Comparison of ENCODE assay signal across 22 cellular contexts in genomic region chr5:147979761-147980160, GRCh38.
DNase-seq lines count a peak whose midpoint lies in the region; ATAC-seq, FAIRE-seq and TF ChIP-seq lines count a peak whose summit lies in the region.
"Had no signal": no experiment of that assay in that cellular context is flagged by ENCODE, and none has a peak within 500 bp of the region (broad histone marks: within the 10 kb centered on the region; RNA-seq: fewer than 3 reads in every experiment).

No MANE protein-coding gene starts in this region.

- H3F3A ChIP-seq in smooth muscle cell (ENCODE audit: low read depth), result no peaks in the 10 kb centered on the region

- no peak overlapping the region for H3K4me3 ChIP-seq in bronchial epithelial cell (ENCODE audit: low read depth, low read length)
- no peak overlapping the region for H3K4me3 ChIP-seq in smooth muscle cell
- no peak overlapping the region for H3K4me3 ChIP-seq in vagina
- H3K4me3 ChIP-seq in HAP-1, result no peak overlapping the region
- H3K4me3 ChIP-seq: A549; BLaER1 treated with 17β-estradiol and CSF1 and Interleukin-3, amounts not matched to agents 10 nM and 100 nM; GM23338 had no signal

- WGBS in smooth muscle cell (ENCODE audit: low lambda C conversion rate), result 90% methylated on average over 1 of the region's 1 CpG

- intact Hi-C loops in vagina (cut with DNase I), result no loop called here

- no peak overlapping the region for H2AFZ ChIP-seq in smooth muscle cell (ENCODE audit: low read depth)
- H2AFZ ChIP-seq: GM23338 had no signal

- no peaks in the 10 kb centered on the region for H3K36me3 ChIP-seq in bronchial epithelial cell (ENCODE audit: control insufficient read depth, insufficient read depth, low read length)
- no peaks in the 10 kb centered on the region for H3K36me3 ChIP-seq in smooth muscle cell (ENCODE audit: low read depth)
- no peaks in the 10 kb centered on the region for H3K36me3 ChIP-seq in vagina
- H3K36me3 ChIP-seq in HAP-1 (replicated peaks), result no peaks in the 10 kb centered on the region
- H3K36me3 ChIP-seq: BE2C; BLaER1 treated with 17β-estradiol and CSF1 and Interleukin-3, amounts not matched to agents 10 nM and 100 nM had no signal

- CTCF ChIA-PET in RWPE1 (lab: Yijun Ruan, JAX), result no interaction called here

- peak; percentile 88 for ATAC-seq in esophagus mucosa
- ATAC-seq: A549, GM23338 had no signal

- TF ChIP-seq CTCF in RWPE1 (conservative IDR thresholded peaks at IDR 0.05; ENCODE audit: low read depth), result no peak
- TF ChIP-seq CTCF in bronchial epithelial cell (IDR thresholded peaks at IDR 0.05; ENCODE audit: insufficient read depth, low read length, severe bottlenecking), result no peak
- TF ChIP-seq CTCF in smooth muscle cell (IDR thresholded peaks at IDR 0.05; ENCODE audit: borderline replicate concordance, insufficient read depth, poor library complexity, severe bottlenecking), result no peak
- TF ChIP-seq CTCF in vagina (IDR thresholded peaks at IDR 0.05), result no peak

- H3K79me2 ChIP-seq in smooth muscle cell (ENCODE audit: low read depth), result no peaks in the 10 kb centered on the region

- H3K4me2 ChIP-seq in smooth muscle cell, result no peak overlapping the region
- H3K4me2 ChIP-seq: A549; BLaER1 treated with 17β-estradiol and CSF1 and Interleukin-3, amounts not matched to agents 10 nM and 100 nM; GM23338 had no signal

- H3K9me3 ChIP-seq in smooth muscle cell (replicated peaks; ENCODE audit: low read depth) (no peaks in the 10 kb centered on the region), vagina (no peaks in the 10 kb centered on the region), HAP-1 (no peaks in the 10 kb centered on the region)
- H3K9me3 ChIP-seq: A549, BE2C had no signal

- no peaks in the 10 kb centered on the region for H3K4me1 ChIP-seq in smooth muscle cell (ENCODE audit: low read depth)
- H3K4me1 ChIP-seq in vagina, result no peaks in the 10 kb centered on the region
- H3K4me1 ChIP-seq in HAP-1, result no peaks in the 10 kb centered on the region
- H3K4me1 ChIP-seq: A549; BE2C; BLaER1 treated with 17β-estradiol and CSF1 and Interleukin-3, amounts not matched to agents 10 nM and 100 nM had no signal

- POLR2A ChIA-PET in RWPE1 (lab: Yijun Ruan, JAX; ENCODE audit: low non-redundant PET), result no interaction called here

- FAIRE-seq in bronchial epithelial cell (lab: Jason Lieb, UNC), result no peak
- FAIRE-seq: A549, G401.6, GM12892 had no signal

- H3K27me3 ChIP-seq in bronchial epithelial cell (ENCODE audit: control insufficient read depth, insufficient read depth, low read length) (no peaks in the 10 kb centered on the region), smooth muscle cell (ENCODE audit: low read depth) (no peaks in the 10 kb centered on the region), vagina (no peaks in the 10 kb centered on the region), HAP-1 (ENCODE audit: low read depth) (no peaks in the 10 kb centered on the region)
- H3K27me3 ChIP-seq: BE2C; BLaER1 treated with 17β-estradiol and CSF1 and Interleukin-3, amounts not matched to agents 10 nM and 100 nM had no signal

- TF ChIP-seq POLR2A in vagina (IDR thresholded peaks at IDR 0.05), result no peak

- in situ Hi-C loops in HAP-1 (cut with MboI; ENCODE audit: low sequenced_read_pairs), result no loop called here

- DNase-seq in RWPE1 (ENCODE audit: low spot score) (peak; percentile 64), bronchial epithelial cell (ENCODE audit: low read depth) (peak; percentile 59), smooth muscle cell (lab: John Stamatoyannopoulos, UW; ENCODE audit: unreplicated experiment) (no peak), vagina (ENCODE audit: extremely low spot score in 2 of 2) (no peak), anterior cingulate cortex (lab: John Stamatoyannopoulos, UW) (no peak), HAP-1 (ENCODE audit: low spot score in 2 of 2) (no peak)
- DNase-seq: 8988T; ACHN; AML-193; BE2C; CD4-positive, alpha-beta T cell; CD8-positive, alpha-beta memory T cell; DMS53; DND-41; H9; HFFc6 had no signal

- no peaks in the 10 kb centered on the region for H4K20me1 ChIP-seq in smooth muscle cell (ENCODE audit: low read depth)
- H4K20me1 ChIP-seq: BLaER1 treated with 17β-estradiol and CSF1 and Interleukin-3, amounts not matched to agents 10 nM and 100 nM had no signal

- H3K27ac ChIP-seq in RWPE1 (no peak overlapping the region), smooth muscle cell (ENCODE audit: low read depth) (peak overlapping the region; percentile 2), vagina (no peak overlapping the region)
- H3K27ac ChIP-seq: A549; BLaER1 treated with 17β-estradiol and CSF1 and Interleukin-3, amounts not matched to agents 10 nM and 100 nM had no signal

- H3K9ac ChIP-seq in smooth muscle cell (ENCODE audit: low read depth), result no peak overlapping the region
- H3K9ac ChIP-seq: BLaER1 treated with 17β-estradiol and CSF1 and Interleukin-3, amounts not matched to agents 10 nM and 100 nM had no signal

Comparison
In these comparisons a context has a peak if more than half of its experiments do, and no peak if none do; other contexts are left out.
1. DNase-seq: peak in RWPE1 (single experiment) and bronchial epithelial cell (single experiment); none in smooth muscle cell (single experiment), vagina (0 of 2), anterior cingulate cortex (0 of 58) and HAP-1 (0 of 2).